ENCODE assay signal across 15 cellular contexts in the genomic region with DNA sequence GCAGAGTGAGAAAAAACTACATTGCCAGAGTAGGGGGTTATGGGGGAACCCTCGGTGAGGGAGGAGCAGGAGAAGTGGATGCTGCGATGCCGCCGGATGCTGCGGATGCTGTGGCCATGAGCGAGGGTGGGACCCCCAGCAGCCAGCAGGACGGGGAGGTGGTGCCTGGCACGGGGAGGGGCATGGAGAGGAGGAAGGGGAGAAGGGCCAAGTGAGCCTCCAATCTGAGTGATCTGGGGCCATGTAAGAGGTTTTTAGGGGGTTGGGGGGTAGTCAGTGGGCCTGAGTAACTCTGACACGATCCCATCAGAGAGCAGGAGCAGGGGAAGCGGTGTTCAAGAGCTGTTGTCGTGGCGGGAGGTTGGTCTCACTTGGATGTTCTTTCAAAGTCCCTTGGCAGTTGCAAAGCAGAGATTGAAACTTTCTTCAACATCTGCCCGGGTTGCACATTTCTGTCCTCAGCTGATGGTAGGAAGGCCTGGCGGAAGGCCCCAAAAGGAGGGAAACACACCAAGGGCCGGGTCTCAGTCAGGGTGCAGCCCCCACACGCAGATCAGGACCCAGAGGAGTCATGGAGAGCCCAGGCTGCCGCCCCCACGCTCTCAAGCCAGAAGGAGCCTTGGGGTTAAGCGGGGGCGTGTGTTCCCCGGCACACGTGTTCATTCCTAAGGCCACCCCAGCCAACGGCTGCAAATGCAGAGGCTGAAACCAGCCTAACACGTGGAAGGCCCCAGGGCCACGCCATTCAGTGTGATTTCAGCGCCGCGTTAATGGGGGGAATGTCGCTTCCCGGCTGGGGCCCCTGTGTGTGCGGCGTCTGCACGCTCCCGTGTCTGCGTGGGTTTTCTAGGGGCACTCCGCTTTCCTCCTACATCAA.
A peak's percentile ranks its signal among the peaks of the same experiment; 100 is the strongest.
DNase-seq lines count a peak whose midpoint lies in the region; ATAC-seq and TF ChIP-seq lines count a peak whose summit lies in the region.
"Had no signal": no experiment of that assay in that cellular context is flagged by ENCODE, and none has a peak within 500 bp of the region (broad histone marks: within the 10 kb centered on the region; RNA-seq: fewer than 3 reads in every experiment).

No MANE protein-coding gene starts in this region.

- H3K4me3 ChIP-seq in mesendoderm (ENCODE audit: low read length), result no peak overlapping the region
- no peak overlapping the region for H3K4me3 ChIP-seq in thoracic aorta
- H3K4me3 ChIP-seq: GM12878, upper lobe of left lung had no signal

- H3K27ac Mint-ChIP-seq in activated CD4-positive, alpha-beta memory T cell treated with anti-CD3 and anti-CD28 coated beads for 36 hours, result peak overlapping the region; percentile 52
- no peak overlapping the region for H3K27ac Mint-ChIP-seq in activated CD4-positive, alpha-beta memory T cell treated with anti-CD3 and anti-CD28 coated beads, Interleukin-2, amount 10 ng/mL, durations not matched to agents 7 days and 5 days
- peak overlapping the region in 3 of 5 experiments; percentile 22 to 53 (median 27) for H3K27ac Mint-ChIP-seq in brain
- H3K27ac Mint-ChIP-seq: T-helper 2 cell treated with Interferon-gamma antibody and Interleukin-4, amounts not matched to agents 5 μg/mL and 100 μg/mL, for 36 hours had no signal

- no peak overlapping the region for H2BK5ac ChIP-seq in mesendoderm (ENCODE audit: low read length)

- TF ChIP-seq CTCF in brain (conservative IDR thresholded peaks at IDR 0.05) (no peak), thoracic aorta (IDR thresholded peaks at IDR 0.05) (no peak)

- H3K36me3 ChIP-seq in mesendoderm (ENCODE audit: control insufficient read depth, insufficient read depth, low read length) (no peaks in the 10 kb centered on the region), thoracic aorta (no peaks in the 10 kb centered on the region)
- H3K36me3 ChIP-seq: brain microvascular endothelial cell, upper lobe of left lung had no signal

- CTCF ChIA-PET in activated CD4-positive, alpha-beta memory T cell treated with anti-CD3 and anti-CD28 coated beads for 36 hours (lab: Charles Lee), result interaction anchor here (1.4 to 3.0 kb wide), 2 partner anchors 22 to 42 kb away, joined by 5 to 12 read pairs; no protein-coding TSS in a partner anchor
- CTCF ChIA-PET in activated CD4-positive, alpha-beta memory T cell treated with anti-CD3 and anti-CD28 coated beads, Interleukin-2, amount 10 ng/mL, durations not matched to agents 7 days and 5 days (lab: Charles Lee), result no interaction called here

- H2AK5ac ChIP-seq in mesendoderm (ENCODE audit: low read length), result no peak overlapping the region

- H3K18ac ChIP-seq in mesendoderm (ENCODE audit: low read length), result no peak overlapping the region

- no peak overlapping the region for H2BK120ac ChIP-seq in mesendoderm (ENCODE audit: low read depth, low read length)

- H3K9me3 Mint-ChIP-seq in activated CD4-positive, alpha-beta memory T cell treated with anti-CD3 and anti-CD28 coated beads for 36 hours, result peaks cover 3% of the 10 kb centered on the region
- no peaks in the 10 kb centered on the region for H3K9me3 Mint-ChIP-seq in activated CD4-positive, alpha-beta memory T cell treated with anti-CD3 and anti-CD28 coated beads, Interleukin-2, amount 10 ng/mL, durations not matched to agents 7 days and 5 days
- H3K9me3 Mint-ChIP-seq in brain, result peaks cover 0 to 6% (median 0%) of the 10 kb centered on the region in 5 experiments
- H3K9me3 Mint-ChIP-seq: T-helper 2 cell treated with Interferon-gamma antibody and Interleukin-4, amounts not matched to agents 5 μg/mL and 100 μg/mL, for 36 hours had no signal

- H3K9ac ChIP-seq in mesendoderm (ENCODE audit: low read length), result no peak overlapping the region

- H3K4me1 ChIP-seq in mesendoderm (ENCODE audit: control insufficient read depth, low read depth, low read length) (no peaks in the 10 kb centered on the region), thoracic aorta (ENCODE audit: control insufficient read depth in 1 of 2, low read depth in 2 of 2) (peaks cover 20 to 46% of the 10 kb centered on the region in 2 donors)

- no peaks in the 10 kb centered on the region for H3K9me3 ChIP-seq in thoracic aorta
- H3K9me3 ChIP-seq: upper lobe of left lung had no signal

- H3K27me3 Mint-ChIP-seq in activated CD4-positive, alpha-beta memory T cell treated with anti-CD3 and anti-CD28 coated beads for 36 hours, result no peaks in the 10 kb centered on the region
- no peaks in the 10 kb centered on the region for H3K27me3 Mint-ChIP-seq in activated CD4-positive, alpha-beta memory T cell treated with anti-CD3 and anti-CD28 coated beads, Interleukin-2, amount 10 ng/mL, durations not matched to agents 7 days and 5 days
- H3K27me3 Mint-ChIP-seq in brain, result peaks cover 15% of the 10 kb centered on the region

- H4K5ac ChIP-seq in mesendoderm (ENCODE audit: low read length), result no peak overlapping the region

- H3K4me2 ChIP-seq in mesendoderm (ENCODE audit: low read length), result no peak overlapping the region

- H3K79me2 ChIP-seq in mesendoderm (ENCODE audit: control insufficient read depth, insufficient read depth, low read length), result no peaks in the 10 kb centered on the region

- no peaks in the 10 kb centered on the region for H3K36me3 Mint-ChIP-seq in activated CD4-positive, alpha-beta memory T cell treated with anti-CD3 and anti-CD28 coated beads for 36 hours
- no peaks in the 10 kb centered on the region for H3K36me3 Mint-ChIP-seq in activated CD4-positive, alpha-beta memory T cell treated with anti-CD3 and anti-CD28 coated beads, Interleukin-2, amount 10 ng/mL, durations not matched to agents 7 days and 5 days (ENCODE audit: low read depth)
- no peaks in the 10 kb centered on the region for H3K36me3 Mint-ChIP-seq in brain

- H3K79me1 ChIP-seq in mesendoderm (ENCODE audit: low read length), result no peaks in the 10 kb centered on the region

- H3K27ac ChIP-seq in mesendoderm (ENCODE audit: low read depth, low read length) (no peak overlapping the region), thoracic aorta (peak overlapping the region; percentile 20 to 42)
- H3K27ac ChIP-seq: brain microvascular endothelial cell had no signal

- H3K4ac ChIP-seq in mesendoderm (ENCODE audit: low read depth, low read length), result no peak overlapping the region

- H3K27me3 ChIP-seq in mesendoderm (ENCODE audit: insufficient read depth, low read length, poor library complexity) (no peaks in the 10 kb centered on the region), thoracic aorta (replicated peaks; ENCODE audit: insufficient read depth) (no peaks in the 10 kb centered on the region)
- H3K27me3 ChIP-seq: brain microvascular endothelial cell, upper lobe of left lung had no signal

- H2BK15ac ChIP-seq in mesendoderm (replicated peaks; ENCODE audit: low read depth), result no peak overlapping the region

- H3K4me1 Mint-ChIP-seq in activated CD4-positive, alpha-beta memory T cell treated with anti-CD3 and anti-CD28 coated beads for 36 hours (ENCODE audit: low read depth), result no peaks in the 10 kb centered on the region
- no peaks in the 10 kb centered on the region for H3K4me1 Mint-ChIP-seq in activated CD4-positive, alpha-beta memory T cell treated with anti-CD3 and anti-CD28 coated beads, Interleukin-2, amount 10 ng/mL, durations not matched to agents 7 days and 5 days
- peaks cover 28% of the 10 kb centered on the region for H3K4me1 Mint-ChIP-seq in brain

- no peak overlapping the region for H4K8ac ChIP-seq in mesendoderm (ENCODE audit: low read depth, low read length)

- no peak overlapping the region for H3K23ac ChIP-seq in mesendoderm (ENCODE audit: low read length)

- no CpG with 5 or more reads among the region's 36 CpGs for WGBS in mesendoderm (ENCODE audit: extremely low coverage, insufficient coverage, low lambda C conversion rate)

- no peak overlapping the region for H3K4me3 Mint-ChIP-seq in activated CD4-positive, alpha-beta memory T cell treated with anti-CD3 and anti-CD28 coated beads for 36 hours
- no peak overlapping the region for H3K4me3 Mint-ChIP-seq in activated CD4-positive, alpha-beta memory T cell treated with anti-CD3 and anti-CD28 coated beads, Interleukin-2, amount 10 ng/mL, durations not matched to agents 7 days and 5 days
- H3K4me3 Mint-ChIP-seq in brain, result no peak overlapping the region
- H3K4me3 Mint-ChIP-seq: T-helper 2 cell treated with Interferon-gamma antibody and Interleukin-4, amounts not matched to agents 5 μg/mL and 100 μg/mL, for 36 hours had no signal

- intact Hi-C loops in activated CD4-positive, alpha-beta memory T cell treated with anti-CD3 and anti-CD28 coated beads for 36 hours (cut with micrococcal nuclease), result loop anchor here (2.0 kb wide), 1 partner anchor 21 kb away; no protein-coding TSS in a partner anchor

- no peak overlapping the region for H3K56ac ChIP-seq in mesendoderm (ENCODE audit: low read length)

- ATAC-seq in thoracic aorta (ENCODE audit: insufficient number of reproducible peaks, low FRiP score, low read depth), result no peak
- ATAC-seq in HG03095 (IDR thresholded peaks at IDR 0.05; ENCODE audit: unreplicated experiment), result no peak
- ATAC-seq in GM21526 (IDR thresholded peaks at IDR 0.05; ENCODE audit: low FRiP score, unreplicated experiment), result no peak
- ATAC-seq: GM12878 had no signal

- DNase-seq in activated CD4-positive, alpha-beta memory T cell treated with anti-CD3 and anti-CD28 coated beads for 36 hours, result peak; percentile 13
- no peak for DNase-seq in activated CD4-positive, alpha-beta memory T cell treated with anti-CD3 and anti-CD28 coated beads, Interleukin-2, amount 10 ng/mL, durations not matched to agents 7 days and 5 days
- DNase-seq in mesendoderm (peak; percentile 32), thoracic aorta (ENCODE audit: low spot score) (no peak), GM19240 (ENCODE audit: insufficient read length, low spot score) (no peak)
- DNase-seq: brain microvascular endothelial cell, DMS79, hypothalamus, NCI-H226 had no signal

- POLR2A ChIA-PET in activated CD4-positive, alpha-beta memory T cell treated with anti-CD3 and anti-CD28 coated beads for 36 hours (lab: Charles Lee), result no interaction called here
- POLR2A ChIA-PET in activated CD4-positive, alpha-beta memory T cell treated with anti-CD3 and anti-CD28 coated beads, Interleukin-2, amount 10 ng/mL, durations not matched to agents 7 days and 5 days (lab: Charles Lee), result no interaction called here

Comparison
In these comparisons a context has a peak if more than half of its experiments do, and no peak if none do; other contexts are left out.
1. DNase-seq: peak in activated CD4-positive, alpha-beta memory T cell treated with anti-CD3 and anti-CD28 coated beads for 36 hours (single experiment) and mesendoderm (single experiment); none in activated CD4-positive, alpha-beta memory T cell treated with anti-CD3 and anti-CD28 coated beads, Interleukin-2, amount 10 ng/mL, durations not matched to agents 7 days and 5 days (single experiment), thoracic aorta (single experiment) and GM19240 (single experiment).